ENCODE assay signal across 1 cellular context in genomic region chr12:120903818-120904773, GRCh38.
TF ChIP-seq lines count a peak whose summit lies in the region.

A gene with protein sequence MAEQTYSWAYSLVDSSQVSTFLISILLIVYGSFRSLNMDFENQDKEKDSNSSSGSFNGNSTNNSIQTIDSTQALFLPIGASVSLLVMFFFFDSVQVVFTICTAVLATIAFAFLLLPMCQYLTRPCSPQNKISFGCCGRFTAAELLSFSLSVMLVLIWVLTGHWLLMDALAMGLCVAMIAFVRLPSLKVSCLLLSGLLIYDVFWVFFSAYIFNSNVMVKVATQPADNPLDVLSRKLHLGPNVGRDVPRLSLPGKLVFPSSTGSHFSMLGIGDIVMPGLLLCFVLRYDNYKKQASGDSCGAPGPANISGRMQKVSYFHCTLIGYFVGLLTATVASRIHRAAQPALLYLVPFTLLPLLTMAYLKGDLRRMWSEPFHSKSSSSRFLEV (minus strand): TSS chr12:120904358. CDS start chr12:120903867, 491 bp downstream.

TF ChIP-seq in HepG2, 621 proteins besides CTCF, POLR2A, EP300 and RAD21 (continued from another document):
- TF ChIP-seq, protein P1, sequence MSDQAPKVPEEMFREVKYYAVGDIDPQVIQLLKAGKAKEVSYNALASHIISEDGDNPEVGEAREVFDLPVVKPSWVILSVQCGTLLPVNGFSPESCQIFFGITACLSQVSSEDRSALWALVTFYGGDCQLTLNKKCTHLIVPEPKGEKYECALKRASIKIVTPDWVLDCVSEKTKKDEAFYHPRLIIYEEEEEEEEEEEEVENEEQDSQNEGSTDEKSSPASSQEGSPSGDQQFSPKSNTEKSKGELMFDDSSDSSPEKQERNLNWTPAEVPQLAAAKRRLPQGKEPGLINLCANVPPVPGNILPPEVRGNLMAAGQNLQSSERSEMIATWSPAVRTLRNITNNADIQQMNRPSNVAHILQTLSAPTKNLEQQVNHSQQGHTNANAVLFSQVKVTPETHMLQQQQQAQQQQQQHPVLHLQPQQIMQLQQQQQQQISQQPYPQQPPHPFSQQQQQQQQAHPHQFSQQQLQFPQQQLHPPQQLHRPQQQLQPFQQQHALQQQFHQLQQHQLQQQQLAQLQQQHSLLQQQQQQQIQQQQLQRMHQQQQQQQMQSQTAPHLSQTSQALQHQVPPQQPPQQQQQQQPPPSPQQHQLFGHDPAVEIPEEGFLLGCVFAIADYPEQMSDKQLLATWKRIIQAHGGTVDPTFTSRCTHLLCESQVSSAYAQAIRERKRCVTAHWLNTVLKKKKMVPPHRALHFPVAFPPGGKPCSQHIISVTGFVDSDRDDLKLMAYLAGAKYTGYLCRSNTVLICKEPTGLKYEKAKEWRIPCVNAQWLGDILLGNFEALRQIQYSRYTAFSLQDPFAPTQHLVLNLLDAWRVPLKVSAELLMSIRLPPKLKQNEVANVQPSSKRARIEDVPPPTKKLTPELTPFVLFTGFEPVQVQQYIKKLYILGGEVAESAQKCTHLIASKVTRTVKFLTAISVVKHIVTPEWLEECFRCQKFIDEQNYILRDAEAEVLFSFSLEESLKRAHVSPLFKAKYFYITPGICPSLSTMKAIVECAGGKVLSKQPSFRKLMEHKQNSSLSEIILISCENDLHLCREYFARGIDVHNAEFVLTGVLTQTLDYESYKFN (CRISPR knock-in tag; conservative IDR thresholded peaks at IDR 0.05), result no peak; the same call in 1 of the 2 replicates
- peak; percentile 69; the same call in 1 of the 2 replicates for TF ChIP-seq MYC (CRISPR knock-in tag; IDR thresholded peaks at IDR 0.05; ENCODE audit: borderline replicate concordance)
- TF ChIP-seq ISL2 (CRISPR knock-in tag; IDR thresholded peaks at IDR 0.05), result peak; percentile 55; the same call in 1 of the 2 replicates
- no peak for TF ChIP-seq CHCHD3 (CRISPR knock-in tag; IDR thresholded peaks at IDR 0.05)
- peak; percentile 22; the same call in 1 of the 2 replicates for TF ChIP-seq ZBTB7B (CRISPR knock-in tag; IDR thresholded peaks at IDR 0.05)
- TF ChIP-seq, protein P2, sequence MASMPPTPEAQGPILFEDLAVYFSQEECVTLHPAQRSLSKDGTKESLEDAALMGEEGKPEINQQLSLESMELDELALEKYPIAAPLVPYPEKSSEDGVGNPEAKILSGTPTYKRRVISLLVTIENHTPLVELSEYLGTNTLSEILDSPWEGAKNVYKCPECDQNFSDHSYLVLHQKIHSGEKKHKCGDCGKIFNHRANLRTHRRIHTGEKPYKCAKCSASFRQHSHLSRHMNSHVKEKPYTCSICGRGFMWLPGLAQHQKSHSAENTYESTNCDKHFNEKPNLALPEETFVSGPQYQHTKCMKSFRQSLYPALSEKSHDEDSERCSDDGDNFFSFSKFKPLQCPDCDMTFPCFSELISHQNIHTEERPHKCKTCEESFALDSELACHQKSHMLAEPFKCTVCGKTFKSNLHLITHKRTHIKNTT (CRISPR knock-in tag; IDR thresholded peaks at IDR 0.05), result no peak
- TF ChIP-seq ZNF576 (CRISPR knock-in tag; IDR thresholded peaks at IDR 0.05), result no peak
- TF ChIP-seq ZNF614 (CRISPR knock-in tag; IDR thresholded peaks at IDR 0.05; ENCODE audit: borderline replicate concordance), result 0 out of 2 replicates have a peak, but pooled peaks have one; percentile 61
TF ChIP-seq in HepG2: peak in this region for 157.
